Comparison of ENCODE assay signal across 10 cellular contexts in the genomic region with DNA sequence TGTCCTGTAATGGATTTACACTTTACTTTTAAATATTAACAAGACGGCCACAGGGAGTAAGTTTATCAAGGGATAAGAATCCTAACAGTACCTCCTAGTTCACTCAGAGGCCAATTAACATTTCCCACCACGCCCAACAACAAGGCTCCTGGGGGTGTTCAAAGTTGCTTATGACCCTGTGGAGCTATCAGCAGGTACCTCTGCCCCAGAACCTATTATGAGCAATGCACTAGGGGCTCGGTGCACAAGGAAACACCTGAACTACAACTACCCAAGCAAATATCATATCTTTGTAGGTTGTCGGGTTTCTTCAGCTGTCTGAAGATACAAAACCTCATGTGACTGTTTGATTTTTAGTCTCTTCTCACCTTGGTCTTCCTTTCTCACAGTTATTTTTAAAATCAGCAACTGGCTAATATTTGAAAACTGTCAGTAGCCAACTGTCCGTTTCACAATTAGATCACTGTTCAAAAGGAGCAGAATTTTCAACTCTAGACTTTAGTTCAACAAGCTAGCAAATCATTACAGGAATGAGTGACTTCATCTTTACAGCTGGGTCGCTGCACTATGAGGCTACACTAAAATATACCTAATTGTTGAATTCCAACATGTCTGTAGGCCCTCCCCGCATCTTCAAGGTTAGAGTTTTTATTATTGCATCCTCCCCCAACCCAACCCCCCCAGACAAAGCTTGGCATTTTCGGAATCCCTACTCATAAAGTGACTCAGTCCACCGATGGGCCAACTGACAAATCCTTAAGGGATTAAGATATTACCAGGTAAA. TPM values are rescaled to one million over a fixed set of nuclear protein-coding genes. Genes with fewer than 3 reads are reported as not detected.
A peak's percentile ranks its signal among the peaks of the same experiment; 100 is the strongest.
DNase-seq lines count a peak whose midpoint lies in the region; ATAC-seq and TF ChIP-seq lines count a peak whose summit lies in the region.
"Had no signal": no experiment of that assay in that cellular context is flagged by ENCODE, and none has a peak within 500 bp of the region (broad histone marks: within the 10 kb centered on the region; RNA-seq: fewer than 3 reads in every experiment).

No MANE protein-coding gene starts in this region.

- no peaks in the 10 kb centered on the region for H3K9me3 ChIP-seq in RWPE2 (ENCODE audit: severe bottlenecking)
- H3K9me3 ChIP-seq: heart right ventricle had no signal

- H3K4me3 ChIP-seq in RWPE2 (ENCODE audit: severe bottlenecking): no peak overlapping the region
- H3K4me3 ChIP-seq: heart right ventricle had no signal

- intact Hi-C loops in natural killer cell (cut with micrococcal nuclease): no loop called here

- H3K36me3 Mint-ChIP-seq in natural killer cell: no peaks in the 10 kb centered on the region

- H3K9me3 Mint-ChIP-seq in natural killer cell: no peaks in the 10 kb centered on the region
- H3K9me3 Mint-ChIP-seq: activated CD4-positive, alpha-beta T cell treated with anti-CD3 and anti-CD28 coated beads, Interleukin-2, amount 10 ng/mL, durations not matched to agents 24 days and 14 days had no signal

- no peak for TF ChIP-seq CTCF in RWPE2 (IDR thresholded peaks at IDR 0.05; ENCODE audit: poor library complexity, severe bottlenecking)
- TF ChIP-seq CTCF in natural killer cell (IDR thresholded peaks at IDR 0.05): no peak
- TF ChIP-seq CTCF in foreskin keratinocyte (conservative IDR thresholded peaks at IDR 0.05): no peak

- H3K4me3 Mint-ChIP-seq in natural killer cell: peak overlapping the region; percentile 82

- DNase-seq in RWPE2 (ENCODE audit: low spot score) (no peak), natural killer cell (no peak), C1 segment of cervical spinal cord (lab: John Stamatoyannopoulos, UW) (no peak), RKO (ENCODE audit: low spot score) (no peak), foreskin keratinocyte (no peak), AG08395 (ENCODE audit: low spot score) (no peak)
- DNase-seq: heart right ventricle had no signal

- H3K27ac ChIP-seq in RWPE2 (ENCODE audit: poor library complexity, severe bottlenecking) (peak overlapping the region; percentile 77), foreskin keratinocyte (no peak overlapping the region)

- H3K27ac Mint-ChIP-seq in natural killer cell: peak overlapping the region in 1 of 2 donors; percentile 99

- H3K4me1 Mint-ChIP-seq in natural killer cell: peaks cover 77 to 82% of the 10 kb centered on the region in 2 donors

- peaks cover 53% of the 10 kb centered on the region for H3K4me1 ChIP-seq in RWPE2 (ENCODE audit: insufficient read depth, poor library complexity, severe bottlenecking)
- H3K4me1 ChIP-seq in foreskin keratinocyte: peaks cover 37% of the 10 kb centered on the region

- no peaks in the 10 kb centered on the region for H3K27me3 Mint-ChIP-seq in natural killer cell (ENCODE audit: low read depth in 2 of 2)
- H3K27me3 Mint-ChIP-seq: activated CD4-positive, alpha-beta T cell treated with anti-CD3 and anti-CD28 coated beads, Interleukin-2, amount 10 ng/mL, durations not matched to agents 24 days and 14 days had no signal

- peak; percentile 37 for ATAC-seq in GM18499 (IDR thresholded peaks at IDR 0.05; ENCODE audit: insufficient read depth, unreplicated experiment)
- ATAC-seq in HG02678 (IDR thresholded peaks at IDR 0.05; ENCODE audit: unreplicated experiment): peak; percentile 61
- peak; percentile 25 for ATAC-seq in RWPE2 (ENCODE audit: low read depth)
- peak in 2 of 3 donors; percentile 4 to 11 for ATAC-seq in natural killer cell
- ATAC-seq in foreskin keratinocyte: no peak

- H3K27me3 ChIP-seq in RWPE2 (ENCODE audit: insufficient read depth, poor library complexity, severe bottlenecking) (no peaks in the 10 kb centered on the region), foreskin keratinocyte (no peaks in the 10 kb centered on the region)
- H3K27me3 ChIP-seq: heart right ventricle had no signal

- H3K36me3 ChIP-seq in RWPE2 (ENCODE audit: low read depth): peaks cover 5% of the 10 kb centered on the region; the same call in 1 of the 2 replicates
- H3K36me3 ChIP-seq: heart right ventricle had no signal

RNA-seq across cellular contexts. Expression of gene B4GALT5, which starts 38.1 kb away (rescaled TPM):
- total RNA-seq in natural killer cell: 10 to 100 TPM; 15.5 to 29.1 (median 28.6) TPM
- 24.5 and 25.0 TPM in 2 replicates for total RNA-seq in foreskin keratinocyte
- polyA plus RNA-seq in foreskin keratinocyte: 8.5 and 10.6 TPM in 2 replicates
